17 cellular contexts compared by ENCODE assay signal in the genomic region with DNA sequence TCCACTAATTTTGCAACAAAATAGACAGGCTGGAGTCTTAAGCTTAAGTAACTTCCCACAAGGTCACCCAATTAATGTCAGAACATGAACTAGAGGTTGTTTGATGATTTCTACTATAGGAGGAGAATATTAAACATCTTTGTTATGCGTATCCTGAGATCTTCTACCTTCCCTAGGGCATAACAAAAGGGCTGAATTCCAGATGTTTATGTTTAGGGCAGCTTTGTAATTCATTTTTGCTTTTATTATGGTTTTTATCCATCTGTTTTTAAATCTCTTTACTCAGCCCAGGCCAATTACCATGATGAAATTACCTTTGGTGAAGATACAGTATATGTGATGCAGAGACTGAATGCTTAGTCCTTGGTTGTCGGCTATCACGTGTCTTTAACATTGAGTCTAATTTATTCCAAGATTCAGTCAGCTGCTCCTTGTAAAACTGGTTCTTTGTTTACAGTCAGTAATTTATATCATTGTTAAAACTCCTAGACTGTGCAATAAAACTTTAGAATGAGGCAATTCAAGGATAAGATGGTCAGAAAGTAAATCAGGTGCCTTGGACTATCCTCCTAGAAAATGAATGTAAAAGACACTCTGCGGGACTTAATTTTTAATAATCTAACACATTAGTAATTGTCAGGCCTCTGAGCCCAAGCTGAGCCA.
DNase-seq lines count a peak whose midpoint lies in the region; ATAC-seq and TF ChIP-seq lines count a peak whose summit lies in the region.
"Had no signal": no experiment of that assay in that cellular context is flagged by ENCODE, and none has a peak within 500 bp of the region (broad histone marks: within the 10 kb centered on the region; RNA-seq: fewer than 3 reads in every experiment).

No MANE protein-coding gene starts in this region.

- no peak; the same call in 2 of the 3 replicates for ATAC-seq in GM23338
- no peak for ATAC-seq in HG03565 (IDR thresholded peaks at IDR 0.05; ENCODE audit: unreplicated experiment)
- ATAC-seq in GM21786 (IDR thresholded peaks at IDR 0.05; ENCODE audit: unreplicated experiment) = no peak
- ATAC-seq: T-helper 17 cell had no signal

- H3K4me3 Mint-ChIP-seq in GM23338 = no peak overlapping the region; the same call in 2 of the 3 replicates
- H3K4me3 Mint-ChIP-seq: T-helper 17 cell had no signal

- H3K4me2 ChIP-seq in GM23338 = peak overlapping the region; percentile 45
- H3K4me2 ChIP-seq: BLaER1 treated with 17β-estradiol and CSF1 and Interleukin-3, amounts not matched to agents 10 nM and 100 nM had no signal

- H3K79me2 ChIP-seq in GM23338 (replicated peaks; ENCODE audit: insufficient read depth) = no peaks in the 10 kb centered on the region

- no peak for TF ChIP-seq CTCF in GM23338 (conservative IDR thresholded peaks at IDR 0.05; ENCODE audit: low read depth in 2 of 2)
- no peak for TF ChIP-seq CTCF in VCaP (conservative IDR thresholded peaks at IDR 0.05)

- no peaks in the 10 kb centered on the region for H3K27me3 ChIP-seq in GM23338 (ENCODE audit: insufficient read depth)
- no peaks in the 10 kb centered on the region for H3K27me3 ChIP-seq in HUES48 (ENCODE audit: control insufficient read depth, insufficient read depth, low read length)
- H3K27me3 ChIP-seq in iPS-20b (ENCODE audit: insufficient read depth, low read length) = no peaks in the 10 kb centered on the region
- H3K27me3 ChIP-seq: BLaER1 treated with 17β-estradiol and CSF1 and Interleukin-3, amounts not matched to agents 10 nM and 100 nM had no signal

- H3K27ac ChIP-seq in GM23338 (ENCODE audit: low read depth) (peak overlapping the region; percentile 72; the same call in 1 of the 2 replicates), HUES48 (ENCODE audit: low read depth, low read length) (peak overlapping the region; percentile 51), VCaP (peak overlapping the region; percentile 95), iPS-20b (ENCODE audit: low read length) (peak overlapping the region; percentile 30)
- H3K27ac ChIP-seq: BLaER1 treated with 17β-estradiol and CSF1 and Interleukin-3, amounts not matched to agents 10 nM and 100 nM had no signal

- H3K4me1 Mint-ChIP-seq in GM23338 = peaks cover 35% of the 10 kb centered on the region
- H3K4me1 Mint-ChIP-seq: T-helper 17 cell had no signal

- H3K36me3 Mint-ChIP-seq in GM23338 (ENCODE audit: low read depth) = peaks cover 24% of the 10 kb centered on the region

- H3K4me3 ChIP-seq in GM23338 (no peak overlapping the region), HUES48 (ENCODE audit: low read depth, low read length) (no peak overlapping the region), iPS-20b (ENCODE audit: low read length) (peak overlapping the region; percentile 35; the same call in 1 of the 2 replicates)
- H3K4me3 ChIP-seq: BLaER1 treated with 17β-estradiol and CSF1 and Interleukin-3, amounts not matched to agents 10 nM and 100 nM had no signal

- H3K27me3 Mint-ChIP-seq in GM23338 (ENCODE audit: insufficient read depth, low read depth, poor library complexity) = peaks cover 2% of the 10 kb centered on the region
- H3K27me3 Mint-ChIP-seq: T-helper 17 cell had no signal

- no peak overlapping the region for H3K9ac ChIP-seq in HUES48 (ENCODE audit: low read depth, low read length)
- no peak overlapping the region; the same call in 1 of the 2 replicates for H3K9ac ChIP-seq in iPS-20b (ENCODE audit: low read depth, low read length)
- H3K9ac ChIP-seq: BLaER1 treated with 17β-estradiol and CSF1 and Interleukin-3, amounts not matched to agents 10 nM and 100 nM had no signal

- peak overlapping the region; percentile 47; the same call in 1 of the 2 replicates for H3K27ac Mint-ChIP-seq in GM23338
- H3K27ac Mint-ChIP-seq: T-helper 17 cell had no signal

- DNase-seq in GM23338 (ENCODE audit: low spot score) (peak; percentile 34), NCI-H345 treated with DMSO at 0.1 percent for 48 hours (lab: John Stamatoyannopoulos, UW; ENCODE audit: unreplicated experiment) (no peak), NOMO-1 treated with dmso at 0.1 percent for 144 hours (lab: John Stamatoyannopoulos, UW; ENCODE audit: unreplicated experiment) (no peak)
- DNase-seq: HCEC 1CT, KG1, NCI-H1417 treated with DMSO at 0.1 percent for 48 hours, NCI-H187 treated with DMSO at 0.1 percent for 48 hours, NCI-H446 treated with DMSO at 0.1 percent for 48 hours, RPMI8226, SHP77 treated with DMSO at 0.1 percent for 48 hours, T-helper 17 cell had no signal

- no peaks in the 10 kb centered on the region for H4K20me1 ChIP-seq in GM23338 (replicated peaks; ENCODE audit: insufficient read depth)
- H4K20me1 ChIP-seq: BLaER1 treated with 17β-estradiol and CSF1 and Interleukin-3, amounts not matched to agents 10 nM and 100 nM had no signal

- H3K9me3 ChIP-seq in HUES48 (ENCODE audit: control insufficient read depth, insufficient read depth, low read length) (no peaks in the 10 kb centered on the region), iPS-20b (ENCODE audit: insufficient read depth, low read depth, low read length) (no peaks in the 10 kb centered on the region)
- H3K9me3 ChIP-seq: BLaER1 treated with 17β-estradiol and CSF1 and Interleukin-3, amounts not matched to agents 10 nM and 100 nM had no signal

- H3K36me3 ChIP-seq in GM23338 (ENCODE audit: insufficient read depth) = no peaks in the 10 kb centered on the region
- H3K36me3 ChIP-seq in HUES48 (ENCODE audit: control insufficient read depth, insufficient read depth, low read length) = no peaks in the 10 kb centered on the region
- no peaks in the 10 kb centered on the region for H3K36me3 ChIP-seq in iPS-20b (ENCODE audit: insufficient read depth, low read depth, low read length)
- H3K36me3 ChIP-seq: BLaER1 treated with 17β-estradiol and CSF1 and Interleukin-3, amounts not matched to agents 10 nM and 100 nM had no signal

- no peaks in the 10 kb centered on the region for H3F3A ChIP-seq in GM23338 (replicated peaks; ENCODE audit: low read depth)

- H3K9me3 Mint-ChIP-seq in GM23338 = peaks cover 20% of the 10 kb centered on the region

- peaks cover 28% of the 10 kb centered on the region for H3K4me1 ChIP-seq in GM23338 (ENCODE audit: insufficient read depth)
- peaks cover 29% of the 10 kb centered on the region for H3K4me1 ChIP-seq in HUES48 (ENCODE audit: control insufficient read depth, insufficient read depth, low read length)
- peaks cover 28% of the 10 kb centered on the region for H3K4me1 ChIP-seq in iPS-20b (ENCODE audit: insufficient read depth, low read length)
- H3K4me1 ChIP-seq: BLaER1 treated with 17β-estradiol and CSF1 and Interleukin-3, amounts not matched to agents 10 nM and 100 nM had no signal

- H3K9me2 ChIP-seq in GM23338 (ENCODE audit: insufficient read depth) = no peaks in the 10 kb centered on the region

- no peak overlapping the region for H2AFZ ChIP-seq in GM23338

TF ChIP-seq in GM23338, 12 proteins besides CTCF, POLR2A, EP300 and RAD21:
- TF ChIP-seq EZH2 (IDR thresholded peaks at IDR 0.05; ENCODE audit: low read depth, unreplicated experiment) = no peak
- TF ChIP-seq NANOG (IDR thresholded peaks at IDR 0.05; ENCODE audit: borderline replicate concordance) = peak; percentile 57; the same call in 1 of the 2 replicates

Comparison
In these comparisons a context has a peak if more than half of its experiments do, and no peak if none do; other contexts are left out.
1. H3K27ac ChIP-seq: peak in every context shown above with its lines; median percentile 95 in VCaP; 72 in GM23338; 51 in HUES48; 30 in iPS-20b.